ENCODE assay signal across 1 cellular context in the genomic region with DNA sequence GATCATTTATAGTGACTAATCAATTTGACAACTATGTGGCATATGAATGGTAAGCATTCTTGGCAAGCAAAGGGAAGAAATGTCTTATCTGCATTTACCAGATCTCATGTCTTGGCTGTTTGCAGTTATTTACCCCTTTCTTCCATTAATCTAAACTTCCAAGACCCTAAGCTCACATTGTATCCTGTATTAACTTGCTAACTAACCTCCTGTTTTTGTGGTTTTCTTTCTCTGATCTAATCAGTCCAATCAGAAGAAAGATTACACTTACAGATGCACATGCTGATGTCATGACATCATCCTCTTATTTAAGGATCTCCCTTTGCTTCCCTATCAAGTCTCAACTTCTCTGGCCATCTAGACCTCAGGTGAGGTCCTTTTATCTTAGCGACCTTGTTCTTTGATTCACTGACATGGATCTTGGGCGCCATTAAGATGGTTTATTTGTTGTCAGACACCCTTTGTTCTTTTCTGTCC.
A peak's percentile ranks its signal among the peaks of the same experiment; 100 is the strongest.
TF ChIP-seq lines count a peak whose summit lies in the region.

No MANE protein-coding gene starts in this region.

TF ChIP-seq in K562, 482 proteins besides CTCF, POLR2A, EP300 and RAD21 (continued from another document):
- TF ChIP-seq, protein P1, sequence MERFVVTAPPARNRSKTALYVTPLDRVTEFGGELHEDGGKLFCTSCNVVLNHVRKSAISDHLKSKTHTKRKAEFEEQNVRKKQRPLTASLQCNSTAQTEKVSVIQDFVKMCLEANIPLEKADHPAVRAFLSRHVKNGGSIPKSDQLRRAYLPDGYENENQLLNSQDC (CRISPR knock-in tag; IDR thresholded peaks at IDR 0.05) = no peak
- TF ChIP-seq ATF7 (IDR thresholded peaks at IDR 0.05) = peak; percentile 84; the same call in 1 of the 2 replicates
- no peak for TF ChIP-seq PHF21A (IDR thresholded peaks at IDR 0.05; ENCODE audit: borderline replicate concordance, low read depth)
- peak; percentile 77 for TF ChIP-seq SOX6 (IDR thresholded peaks at IDR 0.05)
- TF ChIP-seq, protein P2, sequence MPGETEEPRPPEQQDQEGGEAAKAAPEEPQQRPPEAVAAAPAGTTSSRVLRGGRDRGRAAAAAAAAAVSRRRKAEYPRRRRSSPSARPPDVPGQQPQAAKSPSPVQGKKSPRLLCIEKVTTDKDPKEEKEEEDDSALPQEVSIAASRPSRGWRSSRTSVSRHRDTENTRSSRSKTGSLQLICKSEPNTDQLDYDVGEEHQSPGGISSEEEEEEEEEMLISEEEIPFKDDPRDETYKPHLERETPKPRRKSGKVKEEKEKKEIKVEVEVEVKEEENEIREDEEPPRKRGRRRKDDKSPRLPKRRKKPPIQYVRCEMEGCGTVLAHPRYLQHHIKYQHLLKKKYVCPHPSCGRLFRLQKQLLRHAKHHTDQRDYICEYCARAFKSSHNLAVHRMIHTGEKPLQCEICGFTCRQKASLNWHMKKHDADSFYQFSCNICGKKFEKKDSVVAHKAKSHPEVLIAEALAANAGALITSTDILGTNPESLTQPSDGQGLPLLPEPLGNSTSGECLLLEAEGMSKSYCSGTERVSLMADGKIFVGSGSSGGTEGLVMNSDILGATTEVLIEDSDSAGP (CRISPR knock-in tag; IDR thresholded peaks at IDR 0.05) = no peak
- no peak for TF ChIP-seq ZBTB8A (IDR thresholded peaks at IDR 0.05; ENCODE audit: partially characterized antibody)
- no peak for TF ChIP-seq SMAD1 (IDR thresholded peaks at IDR 0.05; ENCODE audit: low read depth, low read length, partially characterized antibody)
- 0 out of 2 replicates have a peak, but pooled peaks have one; percentile 13 for TF ChIP-seq JUNB (CRISPR knock-in tag; conservative IDR thresholded peaks at IDR 0.05)
- no peak for TF ChIP-seq TCF15 (CRISPR knock-in tag; IDR thresholded peaks at IDR 0.05)
- TF ChIP-seq ZNF707 (CRISPR knock-in tag; conservative IDR thresholded peaks at IDR 0.05) = no peak
- TF ChIP-seq BMI1 (IDR thresholded peaks at IDR 0.05; ENCODE audit: low read length) = no peak
- peak; percentile 36; the same call in 1 of the 2 replicates for TF ChIP-seq ZNF766 (CRISPR knock-in tag; conservative IDR thresholded peaks at IDR 0.05)
- 0 out of 2 replicates have a peak, but pooled peaks have one; percentile 32 for TF ChIP-seq JUN (IDR thresholded peaks at IDR 0.05; ENCODE audit: borderline replicate concordance, low read depth, low read length)
- no peak for TF ChIP-seq JUN (CRISPR knock-in tag; IDR thresholded peaks at IDR 0.05; ENCODE audit: borderline replicate concordance)
- TF ChIP-seq KLF1 (tag; IDR thresholded peaks at IDR 0.05) = no peak
- TF ChIP-seq REST (CRISPR knock-in tag; IDR thresholded peaks at IDR 0.05; ENCODE audit: low read depth) = no peak
- no peak for TF ChIP-seq U2AF1 (optimal IDR thresholded peaks at IDR 0.05; ENCODE audit: low read depth, low read length)
- peak; percentile 31 for TF ChIP-seq MEIS2 (IDR thresholded peaks at IDR 0.05; ENCODE audit: partially characterized antibody)
- peak; percentile 46 for TF ChIP-seq TAL1 (IDR thresholded peaks at IDR 0.05)
- TF ChIP-seq BCL6 (CRISPR knock-in tag; IDR thresholded peaks at IDR 0.05) = no peak
- TF ChIP-seq NONO (IDR thresholded peaks at IDR 0.05; ENCODE audit: low read depth in 2 of 2, low read length in 1 of 2) = no peak
- no peak for TF ChIP-seq ZNF584 (CRISPR knock-in tag; IDR thresholded peaks at IDR 0.05; ENCODE audit: low read depth)
- TF ChIP-seq ARID1B (IDR thresholded peaks at IDR 0.05) = peak; percentile 64
- no peak for TF ChIP-seq SP1 (CRISPR knock-in tag; IDR thresholded peaks at IDR 0.05)
- peak; percentile 36; the same call in 1 of the 2 replicates for TF ChIP-seq SMARCA4 (IDR thresholded peaks at IDR 0.05)
- TF ChIP-seq ZNF217 (CRISPR knock-in tag; IDR thresholded peaks at IDR 0.05) = no peak
- TF ChIP-seq, protein P3, sequence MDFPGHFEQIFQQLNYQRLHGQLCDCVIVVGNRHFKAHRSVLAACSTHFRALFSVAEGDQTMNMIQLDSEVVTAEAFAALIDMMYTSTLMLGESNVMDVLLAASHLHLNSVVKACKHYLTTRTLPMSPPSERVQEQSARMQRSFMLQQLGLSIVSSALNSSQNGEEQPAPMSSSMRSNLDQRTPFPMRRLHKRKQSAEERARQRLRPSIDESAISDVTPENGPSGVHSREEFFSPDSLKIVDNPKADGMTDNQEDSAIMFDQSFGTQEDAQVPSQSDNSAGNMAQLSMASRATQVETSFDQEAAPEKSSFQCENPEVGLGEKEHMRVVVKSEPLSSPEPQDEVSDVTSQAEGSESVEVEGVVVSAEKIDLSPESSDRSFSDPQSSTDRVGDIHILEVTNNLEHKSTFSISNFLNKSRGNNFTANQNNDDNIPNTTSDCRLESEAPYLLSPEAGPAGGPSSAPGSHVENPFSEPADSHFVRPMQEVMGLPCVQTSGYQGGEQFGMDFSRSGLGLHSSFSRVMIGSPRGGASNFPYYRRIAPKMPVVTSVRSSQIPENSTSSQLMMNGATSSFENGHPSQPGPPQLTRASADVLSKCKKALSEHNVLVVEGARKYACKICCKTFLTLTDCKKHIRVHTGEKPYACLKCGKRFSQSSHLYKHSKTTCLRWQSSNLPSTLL (IDR thresholded peaks at IDR 0.05) = no peak
- TF ChIP-seq MXI1 (IDR thresholded peaks at IDR 0.05; ENCODE audit: low read depth, low read length) = no peak
- TF ChIP-seq, protein P4, sequence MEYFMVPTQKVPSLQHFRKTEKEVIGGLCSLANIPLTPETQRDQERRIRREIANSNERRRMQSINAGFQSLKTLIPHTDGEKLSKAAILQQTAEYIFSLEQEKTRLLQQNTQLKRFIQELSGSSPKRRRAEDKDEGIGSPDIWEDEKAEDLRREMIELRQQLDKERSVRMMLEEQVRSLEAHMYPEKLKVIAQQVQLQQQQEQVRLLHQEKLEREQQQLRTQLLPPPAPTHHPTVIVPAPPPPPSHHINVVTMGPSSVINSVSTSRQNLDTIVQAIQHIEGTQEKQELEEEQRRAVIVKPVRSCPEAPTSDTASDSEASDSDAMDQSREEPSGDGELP (CRISPR knock-in tag; IDR thresholded peaks at IDR 0.05; ENCODE audit: borderline replicate concordance) = no peak
- TF ChIP-seq ZNF586 (CRISPR knock-in tag; conservative IDR thresholded peaks at IDR 0.05) = no peak
- TF ChIP-seq CBX2 (IDR thresholded peaks at IDR 0.05; ENCODE audit: insufficient read depth, low read length, poor library complexity, severe bottlenecking) = no peak
- TF ChIP-seq NCOA6 (IDR thresholded peaks at IDR 0.05) = no peak
- no peak for TF ChIP-seq POLR2B (IDR thresholded peaks at IDR 0.05; ENCODE audit: low read depth, partially characterized antibody)
- TF ChIP-seq HDAC3 (IDR thresholded peaks at IDR 0.05; ENCODE audit: borderline replicate concordance, partially characterized antibody) = no peak
- TF ChIP-seq, protein P5, sequence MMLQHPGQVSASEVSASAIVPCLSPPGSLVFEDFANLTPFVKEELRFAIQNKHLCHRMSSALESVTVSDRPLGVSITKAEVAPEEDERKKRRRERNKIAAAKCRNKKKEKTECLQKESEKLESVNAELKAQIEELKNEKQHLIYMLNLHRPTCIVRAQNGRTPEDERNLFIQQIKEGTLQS (IDR thresholded peaks at IDR 0.05) = peak; percentile 80
- TF ChIP-seq, protein P5 (CRISPR knock-in tag; conservative IDR thresholded peaks at IDR 0.05) = no peak
- no peak for TF ChIP-seq EGR1 (conservative IDR thresholded peaks at IDR 0.05)
- no peak for TF ChIP-seq RBM15 (IDR thresholded peaks at IDR 0.05; ENCODE audit: insufficient read depth, low read length)
- no peak for TF ChIP-seq EWSR1 (IDR thresholded peaks at IDR 0.05; ENCODE audit: borderline replicate concordance, low read depth, partially characterized antibody)
- peak; percentile 66 for TF ChIP-seq JUND (IDR thresholded peaks at IDR 0.05; ENCODE audit: borderline replicate concordance, low read depth, low read length)
- peak; percentile 86 for TF ChIP-seq JUND (tag; IDR thresholded peaks at IDR 0.05; ENCODE audit: borderline replicate concordance, low read depth, low read length)
- no peak for TF ChIP-seq ZNF644 (tag; IDR thresholded peaks at IDR 0.05; ENCODE audit: low read depth)
- no peak for TF ChIP-seq MECOM (CRISPR knock-in tag; IDR thresholded peaks at IDR 0.05)
- no peak for TF ChIP-seq ZC3H11A (IDR thresholded peaks at IDR 0.05; ENCODE audit: low read depth, low read length)
